ENCODE assay signal across 1 cellular context in genomic region chr5:69217732-69218568, GRCh38.
A peak's percentile ranks its signal among the peaks of the same experiment; 100 is the strongest.
TF ChIP-seq lines count a peak whose summit lies in the region.

No MANE protein-coding gene starts in this region.

TF ChIP-seq in GM12878, 131 proteins besides CTCF, POLR2A, EP300 and RAD21 (continued from another document and continues in another):
- TF ChIP-seq MLLT1 (IDR thresholded peaks at IDR 0.05) (peak; percentile 67), CHD4 (IDR thresholded peaks at IDR 0.05) (no peak), NBN (IDR thresholded peaks at IDR 0.05) (peak; percentile 96), FOXK2 (IDR thresholded peaks at IDR 0.05) (no peak), CREM (IDR thresholded peaks at IDR 0.05; ENCODE audit: low read depth) (peak; percentile 25; the same call in 1 of the 2 replicates), ZNF622 (IDR thresholded peaks at IDR 0.05) (no peak), WRNIP1 (IDR thresholded peaks at IDR 0.05; ENCODE audit: borderline replicate concordance, low read depth, low read length) (no peak), BRCA1 (IDR thresholded peaks at IDR 0.05; ENCODE audit: low read depth, low read length) (no peak), NRF1 (conservative IDR thresholded peaks at IDR 0.05; ENCODE audit: low read depth, low read length) (no peak), SMARCA5 (IDR thresholded peaks at IDR 0.05) (peak; percentile 85), SMC3 (IDR thresholded peaks at IDR 0.05; ENCODE audit: borderline replicate concordance, low read length) (peak; percentile 4; the same call in 1 of the 2 replicates), TAF1 (IDR thresholded peaks at IDR 0.05; ENCODE audit: borderline replicate concordance, low read depth, low read length) (peak; percentile 48; the same call in 1 of the 2 replicates), NFXL1 (IDR thresholded peaks at IDR 0.05; ENCODE audit: borderline replicate concordance) (no peak), BACH1 (IDR thresholded peaks at IDR 0.05; ENCODE audit: borderline replicate concordance) (peak; percentile 70), STAT3 (IDR thresholded peaks at IDR 0.05; ENCODE audit: low read depth, low read length) (no peak), RAD51 (IDR thresholded peaks at IDR 0.05) (no peak), YBX1 (IDR thresholded peaks at IDR 0.05) (no peak), ZBTB40 (IDR thresholded peaks at IDR 0.05; ENCODE audit: borderline replicate concordance) (no peak), ESRRA (IDR thresholded peaks at IDR 0.05; ENCODE audit: low read length) (no peak; the same call in 1 of the 2 replicates), ZNF274 (IDR thresholded peaks at IDR 0.05; ENCODE audit: insufficient read depth, insufficient read length) (no peak), DPF2 (IDR thresholded peaks at IDR 0.05) (peak; percentile 66), CBFB (IDR thresholded peaks at IDR 0.05; ENCODE audit: low read depth) (peak; percentile 42; the same call in 1 of the 2 replicates), FOS (IDR thresholded peaks at IDR 0.05; ENCODE audit: borderline replicate concordance, extremely low read depth, insufficient read length) (peak; percentile 17), KLF5 (IDR thresholded peaks at IDR 0.05; ENCODE audit: partially characterized antibody) (peak; percentile 68), RCOR1 (conservative IDR thresholded peaks at IDR 0.05; ENCODE audit: low read depth, low read length) (no peak), SKIL (IDR thresholded peaks at IDR 0.05; ENCODE audit: low read depth, poor library complexity, severe bottlenecking) (no peak), TCF3 (IDR thresholded peaks at IDR 0.05; ENCODE audit: borderline replicate concordance, insufficient read depth, low read depth, low read length) (no peak), GATAD2B (conservative IDR thresholded peaks at IDR 0.05; ENCODE audit: low read depth) (peak; percentile 91), MEF2B (IDR thresholded peaks at IDR 0.05; ENCODE audit: partially characterized antibody, poor library complexity, severe bottlenecking) (no peak), ZZZ3 (IDR thresholded peaks at IDR 0.05; ENCODE audit: control insufficient read depth, insufficient read length, low read depth) (no peak), ATF7 (IDR thresholded peaks at IDR 0.05; ENCODE audit: low read depth) (no peak), ZNF217 (IDR thresholded peaks at IDR 0.05) (no peak)
- TF ChIP-seq, protein P1, sequence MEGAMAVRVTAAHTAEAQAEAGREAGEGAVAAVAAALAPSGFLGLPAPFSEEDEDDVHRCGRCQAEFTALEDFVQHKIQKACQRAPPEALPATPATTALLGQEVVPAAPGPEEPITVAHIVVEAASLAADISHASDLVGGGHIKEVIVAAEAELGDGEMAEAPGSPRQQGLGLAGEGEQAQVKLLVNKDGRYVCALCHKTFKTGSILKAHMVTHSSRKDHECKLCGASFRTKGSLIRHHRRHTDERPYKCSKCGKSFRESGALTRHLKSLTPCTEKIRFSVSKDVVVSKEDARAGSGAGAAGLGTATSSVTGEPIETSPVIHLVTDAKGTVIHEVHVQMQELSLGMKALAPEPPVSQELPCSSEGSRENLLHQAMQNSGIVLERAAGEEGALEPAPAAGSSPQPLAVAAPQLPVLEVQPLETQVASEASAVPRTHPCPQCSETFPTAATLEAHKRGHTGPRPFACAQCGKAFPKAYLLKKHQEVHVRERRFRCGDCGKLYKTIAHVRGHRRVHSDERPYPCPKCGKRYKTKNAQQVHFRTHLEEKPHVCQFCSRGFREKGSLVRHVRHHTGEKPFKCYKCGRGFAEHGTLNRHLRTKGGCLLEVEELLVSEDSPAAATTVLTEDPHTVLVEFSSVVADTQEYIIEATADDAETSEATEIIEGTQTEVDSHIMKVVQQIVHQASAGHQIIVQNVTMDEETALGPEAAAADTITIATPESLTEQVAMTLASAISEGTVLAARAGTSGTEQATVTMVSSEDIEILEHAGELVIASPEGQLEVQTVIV (IDR thresholded peaks at IDR 0.05; ENCODE audit: borderline replicate concordance, partially characterized antibody), result peak; percentile 59
- TF ChIP-seq, protein P2, sequence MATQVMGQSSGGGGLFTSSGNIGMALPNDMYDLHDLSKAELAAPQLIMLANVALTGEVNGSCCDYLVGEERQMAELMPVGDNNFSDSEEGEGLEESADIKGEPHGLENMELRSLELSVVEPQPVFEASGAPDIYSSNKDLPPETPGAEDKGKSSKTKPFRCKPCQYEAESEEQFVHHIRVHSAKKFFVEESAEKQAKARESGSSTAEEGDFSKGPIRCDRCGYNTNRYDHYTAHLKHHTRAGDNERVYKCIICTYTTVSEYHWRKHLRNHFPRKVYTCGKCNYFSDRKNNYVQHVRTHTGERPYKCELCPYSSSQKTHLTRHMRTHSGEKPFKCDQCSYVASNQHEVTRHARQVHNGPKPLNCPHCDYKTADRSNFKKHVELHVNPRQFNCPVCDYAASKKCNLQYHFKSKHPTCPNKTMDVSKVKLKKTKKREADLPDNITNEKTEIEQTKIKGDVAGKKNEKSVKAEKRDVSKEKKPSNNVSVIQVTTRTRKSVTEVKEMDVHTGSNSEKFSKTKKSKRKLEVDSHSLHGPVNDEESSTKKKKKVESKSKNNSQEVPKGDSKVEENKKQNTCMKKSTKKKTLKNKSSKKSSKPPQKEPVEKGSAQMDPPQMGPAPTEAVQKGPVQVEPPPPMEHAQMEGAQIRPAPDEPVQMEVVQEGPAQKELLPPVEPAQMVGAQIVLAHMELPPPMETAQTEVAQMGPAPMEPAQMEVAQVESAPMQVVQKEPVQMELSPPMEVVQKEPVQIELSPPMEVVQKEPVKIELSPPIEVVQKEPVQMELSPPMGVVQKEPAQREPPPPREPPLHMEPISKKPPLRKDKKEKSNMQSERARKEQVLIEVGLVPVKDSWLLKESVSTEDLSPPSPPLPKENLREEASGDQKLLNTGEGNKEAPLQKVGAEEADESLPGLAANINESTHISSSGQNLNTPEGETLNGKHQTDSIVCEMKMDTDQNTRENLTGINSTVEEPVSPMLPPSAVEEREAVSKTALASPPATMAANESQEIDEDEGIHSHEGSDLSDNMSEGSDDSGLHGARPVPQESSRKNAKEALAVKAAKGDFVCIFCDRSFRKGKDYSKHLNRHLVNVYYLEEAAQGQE (IDR thresholded peaks at IDR 0.05; ENCODE audit: low read depth, low read length), result no peak
- TF ChIP-seq, protein P3, sequence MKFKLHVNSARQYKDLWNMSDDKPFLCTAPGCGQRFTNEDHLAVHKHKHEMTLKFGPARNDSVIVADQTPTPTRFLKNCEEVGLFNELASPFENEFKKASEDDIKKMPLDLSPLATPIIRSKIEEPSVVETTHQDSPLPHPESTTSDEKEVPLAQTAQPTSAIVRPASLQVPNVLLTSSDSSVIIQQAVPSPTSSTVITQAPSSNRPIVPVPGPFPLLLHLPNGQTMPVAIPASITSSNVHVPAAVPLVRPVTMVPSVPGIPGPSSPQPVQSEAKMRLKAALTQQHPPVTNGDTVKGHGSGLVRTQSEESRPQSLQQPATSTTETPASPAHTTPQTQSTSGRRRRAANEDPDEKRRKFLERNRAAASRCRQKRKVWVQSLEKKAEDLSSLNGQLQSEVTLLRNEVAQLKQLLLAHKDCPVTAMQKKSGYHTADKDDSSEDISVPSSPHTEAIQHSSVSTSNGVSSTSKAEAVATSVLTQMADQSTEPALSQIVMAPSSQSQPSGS (IDR thresholded peaks at IDR 0.05; ENCODE audit: low read length), result no peak
- TF ChIP-seq, protein P4, sequence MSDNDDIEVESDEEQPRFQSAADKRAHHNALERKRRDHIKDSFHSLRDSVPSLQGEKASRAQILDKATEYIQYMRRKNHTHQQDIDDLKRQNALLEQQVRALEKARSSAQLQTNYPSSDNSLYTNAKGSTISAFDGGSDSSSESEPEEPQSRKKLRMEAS (IDR thresholded peaks at IDR 0.05; ENCODE audit: low read depth, low read length), result peak; percentile 44; the same call in 1 of the 2 replicates
- TF ChIP-seq, protein P5, sequence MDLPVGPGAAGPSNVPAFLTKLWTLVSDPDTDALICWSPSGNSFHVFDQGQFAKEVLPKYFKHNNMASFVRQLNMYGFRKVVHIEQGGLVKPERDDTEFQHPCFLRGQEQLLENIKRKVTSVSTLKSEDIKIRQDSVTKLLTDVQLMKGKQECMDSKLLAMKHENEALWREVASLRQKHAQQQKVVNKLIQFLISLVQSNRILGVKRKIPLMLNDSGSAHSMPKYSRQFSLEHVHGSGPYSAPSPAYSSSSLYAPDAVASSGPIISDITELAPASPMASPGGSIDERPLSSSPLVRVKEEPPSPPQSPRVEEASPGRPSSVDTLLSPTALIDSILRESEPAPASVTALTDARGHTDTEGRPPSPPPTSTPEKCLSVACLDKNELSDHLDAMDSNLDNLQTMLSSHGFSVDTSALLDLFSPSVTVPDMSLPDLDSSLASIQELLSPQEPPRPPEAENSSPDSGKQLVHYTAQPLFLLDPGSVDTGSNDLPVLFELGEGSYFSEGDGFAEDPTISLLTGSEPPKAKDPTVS (IDR thresholded peaks at IDR 0.05; ENCODE audit: low read depth, low read length), result no peak
- TF ChIP-seq, protein P6, sequence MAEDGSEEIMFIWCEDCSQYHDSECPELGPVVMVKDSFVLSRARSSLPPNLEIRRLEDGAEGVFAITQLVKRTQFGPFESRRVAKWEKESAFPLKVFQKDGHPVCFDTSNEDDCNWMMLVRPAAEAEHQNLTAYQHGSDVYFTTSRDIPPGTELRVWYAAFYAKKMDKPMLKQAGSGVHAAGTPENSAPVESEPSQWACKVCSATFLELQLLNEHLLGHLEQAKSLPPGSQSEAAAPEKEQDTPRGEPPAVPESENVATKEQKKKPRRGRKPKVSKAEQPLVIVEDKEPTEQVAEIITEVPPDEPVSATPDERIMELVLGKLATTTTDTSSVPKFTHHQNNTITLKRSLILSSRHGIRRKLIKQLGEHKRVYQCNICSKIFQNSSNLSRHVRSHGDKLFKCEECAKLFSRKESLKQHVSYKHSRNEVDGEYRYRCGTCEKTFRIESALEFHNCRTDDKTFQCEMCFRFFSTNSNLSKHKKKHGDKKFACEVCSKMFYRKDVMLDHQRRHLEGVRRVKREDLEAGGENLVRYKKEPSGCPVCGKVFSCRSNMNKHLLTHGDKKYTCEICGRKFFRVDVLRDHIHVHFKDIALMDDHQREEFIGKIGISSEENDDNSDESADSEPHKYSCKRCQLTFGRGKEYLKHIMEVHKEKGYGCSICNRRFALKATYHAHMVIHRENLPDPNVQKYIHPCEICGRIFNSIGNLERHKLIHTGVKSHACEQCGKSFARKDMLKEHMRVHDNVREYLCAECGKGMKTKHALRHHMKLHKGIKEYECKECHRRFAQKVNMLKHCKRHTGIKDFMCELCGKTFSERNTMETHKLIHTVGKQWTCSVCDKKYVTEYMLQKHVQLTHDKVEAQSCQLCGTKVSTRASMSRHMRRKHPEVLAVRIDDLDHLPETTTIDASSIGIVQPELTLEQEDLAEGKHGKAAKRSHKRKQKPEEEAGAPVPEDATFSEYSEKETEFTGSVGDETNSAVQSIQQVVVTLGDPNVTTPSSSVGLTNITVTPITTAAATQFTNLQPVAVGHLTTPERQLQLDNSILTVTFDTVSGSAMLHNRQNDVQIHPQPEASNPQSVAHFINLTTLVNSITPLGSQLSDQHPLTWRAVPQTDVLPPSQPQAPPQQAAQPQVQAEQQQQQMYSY (CRISPR knock-in tag; IDR thresholded peaks at IDR 0.05), result no peak
